Comparison of ENCODE assay signal across 8 cellular contexts in the genomic region with DNA sequence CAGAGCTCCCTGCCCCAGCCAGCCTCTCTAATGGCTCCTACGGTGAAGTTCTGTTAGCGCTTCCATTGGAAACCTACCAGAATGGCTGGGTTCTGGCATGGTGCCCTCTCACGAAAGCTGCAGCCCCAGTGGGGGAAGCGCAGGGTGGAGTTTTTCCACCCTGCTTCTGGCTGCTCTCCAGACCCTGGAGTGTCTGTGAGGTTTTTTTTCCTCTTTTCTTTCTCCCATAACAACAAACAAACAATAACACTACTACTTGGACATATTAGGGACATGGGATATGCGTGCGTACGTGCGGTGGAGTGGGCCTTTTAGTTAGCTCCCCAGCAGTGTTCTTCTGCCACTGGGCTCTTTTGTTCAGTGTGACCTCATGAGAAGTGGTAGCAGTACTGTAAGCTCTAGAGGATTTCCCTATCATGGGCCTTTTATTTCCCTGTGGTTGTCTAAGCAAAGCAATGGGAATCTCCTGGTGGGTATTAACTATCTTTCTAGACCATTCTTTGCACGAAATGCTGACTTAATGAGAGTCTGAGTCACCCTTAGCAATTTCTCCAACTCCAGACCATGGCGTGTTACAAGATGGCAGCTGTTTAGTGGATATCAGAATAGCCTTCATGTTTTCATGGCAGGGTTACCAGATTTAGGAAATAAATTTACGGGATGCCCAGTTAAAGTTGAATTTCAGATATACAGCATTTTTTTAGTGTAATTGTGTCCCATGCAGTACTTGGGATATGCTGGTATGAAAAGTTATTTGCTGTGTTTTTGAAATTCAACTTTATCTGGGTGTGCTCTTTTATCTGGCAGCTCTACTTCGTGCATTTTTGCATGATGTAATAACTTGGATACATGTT.
DNase-seq lines count a peak whose midpoint lies in the region; ATAC-seq and TF ChIP-seq lines count a peak whose summit lies in the region.

No MANE protein-coding gene starts in this region.

- TF ChIP-seq POLR2A in GM18505 (IDR thresholded peaks at IDR 0.05; ENCODE audit: borderline replicate concordance, extremely low read depth, insufficient read depth, insufficient read length) = no peak

- H3K27ac ChIP-seq in HUES48 (ENCODE audit: low read depth, low read length) = peak overlapping the region; percentile 11

- no peak overlapping the region for H3K9ac ChIP-seq in HUES48 (ENCODE audit: low read depth, low read length)
- peak overlapping the region; percentile 62 for H3K9ac ChIP-seq in adipocyte (ENCODE audit: low read length)

- H3K4me3 ChIP-seq in HUES48 (ENCODE audit: low read depth, low read length) = no peak overlapping the region
- peak overlapping the region; percentile 27 for H3K4me3 ChIP-seq in adipocyte (ENCODE audit: low read length)

- H3K9me3 ChIP-seq in HUES48 (ENCODE audit: control insufficient read depth, insufficient read depth, low read length) = 0 out of 2 replicates have a peak, but pooled peaks cover 6% of the 10 kb centered on the region
- H3K9me3 ChIP-seq in adipocyte (ENCODE audit: control insufficient read depth, low read length) = no peaks in the 10 kb centered on the region

- H3K4me1 ChIP-seq in HUES48 (ENCODE audit: control insufficient read depth, insufficient read depth, low read length) = peaks cover 31% of the 10 kb centered on the region
- H3K4me1 ChIP-seq in adipocyte (ENCODE audit: control insufficient read depth, insufficient read depth, low read length) = peaks cover 52% of the 10 kb centered on the region

- DNase-seq in adipocyte (ENCODE audit: low read depth) = no peak
- DNase-seq in hypothalamus (lab: John Stamatoyannopoulos, UW) = peak in 26 of 51 donors; percentile 2 to 56 (median 19)
- peak; percentile 93 for DNase-seq in stromal cell of bone marrow (ENCODE audit: low read depth)

- H3K36me3 ChIP-seq in HUES48 (ENCODE audit: control insufficient read depth, insufficient read depth, low read length) (peaks cover 5% of the 10 kb centered on the region; the same call in 1 of the 2 replicates), adipocyte (ENCODE audit: control insufficient read depth, insufficient read depth, low read length, severe bottlenecking) (peaks cover 13% of the 10 kb centered on the region)

- no peak for ATAC-seq in HG02885 (IDR thresholded peaks at IDR 0.05; ENCODE audit: poor library complexity, unreplicated experiment)
- ATAC-seq in GM18505 (IDR thresholded peaks at IDR 0.05; ENCODE audit: unreplicated experiment) = no peak
- ATAC-seq in GM21619 (IDR thresholded peaks at IDR 0.05; ENCODE audit: unreplicated experiment) = no peak
- no peak for ATAC-seq in GM18519 (IDR thresholded peaks at IDR 0.05; ENCODE audit: low FRiP score, unreplicated experiment)

- H3K27me3 ChIP-seq in HUES48 (ENCODE audit: control insufficient read depth, insufficient read depth, low read length) = no peaks in the 10 kb centered on the region
- H3K27me3 ChIP-seq in adipocyte (replicated peaks; ENCODE audit: control insufficient read depth, insufficient read depth, low read length) = no peaks in the 10 kb centered on the region
